In genomic region chr5:179313849-179314521, GRCh38 we compare ENCODE assay signal across 11 cellular contexts. TPM values are rescaled to one million over a fixed set of nuclear protein-coding genes. Genes with fewer than 3 reads are reported as not detected.
DNase-seq lines count a peak whose midpoint lies in the region; ATAC-seq and TF ChIP-seq lines count a peak whose summit lies in the region.
"Had no signal": no experiment of that assay in that cellular context is flagged by ENCODE, and none has a peak within 500 bp of the region (broad histone marks: within the 10 kb centered on the region; RNA-seq: fewer than 3 reads in every experiment).

No MANE protein-coding gene starts in this region.

- H3K36me3 ChIP-seq in hepatocyte (replicated peaks; ENCODE audit: insufficient read depth, low read depth), result no peaks in the 10 kb centered on the region

- H4K20me1 ChIP-seq in hepatocyte (ENCODE audit: insufficient read depth, poor library complexity, severe bottlenecking), result no peaks in the 10 kb centered on the region

- no peak overlapping the region for H3K4me3 ChIP-seq in hepatocyte
- H3K4me3 ChIP-seq in skin epidermis, result no peak overlapping the region

- H3K9me3 ChIP-seq in hepatocyte (ENCODE audit: low read depth), result no peaks in the 10 kb centered on the region

- no peaks in the 10 kb centered on the region for H3K27me3 ChIP-seq in hepatocyte

- peak overlapping the region; percentile 84 for H3K27ac ChIP-seq in hepatocyte
- H3K27ac ChIP-seq in skin epidermis, result peak overlapping the region in 13 of 21 experiments; percentile 15 to 85 (median 67)

- H2AFZ ChIP-seq in hepatocyte, result no peak overlapping the region

- ATAC-seq in HG02678 (IDR thresholded peaks at IDR 0.05; ENCODE audit: unreplicated experiment) (no peak), GM21737 (IDR thresholded peaks at IDR 0.05; ENCODE audit: unreplicated experiment) (no peak)

- no peak overlapping the region for H3K4me2 ChIP-seq in hepatocyte

- DNase-seq in GM03348 (ENCODE audit: low spot score) (peak; percentile 95), astrocyte of the hippocampus (ENCODE audit: low read depth, low spot score) (peak; percentile 86), hepatocyte (ENCODE audit: low spot score) (peak; percentile 73), NCI-H1105 (lab: John Stamatoyannopoulos, UW) (no peak), SK-N-DZ (ENCODE audit: low spot score) (no peak)
- DNase-seq: activated gamma-delta T cell treated with Interleukin-2 at 50 U/mL for 16 hours had no signal

- no peak for TF ChIP-seq CTCF in hepatocyte (IDR thresholded peaks at IDR 0.05; ENCODE audit: poor library complexity)

- H3K4me1 ChIP-seq in hepatocyte (ENCODE audit: insufficient read depth), result peaks cover 9% of the 10 kb centered on the region

- no peaks in the 10 kb centered on the region for H3K9me2 ChIP-seq in hepatocyte (replicated peaks; ENCODE audit: insufficient read depth)

- H3K79me2 ChIP-seq in hepatocyte, result peaks cover 8% of the 10 kb centered on the region

- 88% methylated on average over 22 of the region's 31 CpGs for WGBS in hepatocyte (ENCODE audit: low lambda C conversion rate, missing lambda C conversion rate)

RNA-seq across cellular contexts. Expression of gene ADAMTS2, which starts 31.3 kb away (rescaled TPM):
- 45.7 and 55.4 TPM in 2 replicates for total RNA-seq in hepatocyte
- 68.0 and 78.8 TPM in 2 replicates for polyA plus RNA-seq in hepatocyte
- polyA plus RNA-seq in SK-N-DZ (2014; cell fraction: cytosol; rRNA removed), result 13.2 and 17.5 TPM in 2 replicates
- 36.5 and 52.0 TPM in 2 replicates for polyA plus RNA-seq in SK-N-DZ (2014; cell fraction: nucleus; rRNA removed)
- total RNA-seq: T-helper 1 cell treated with Interleukin-12 subunit alpha and Interleukin-12 subunit beta and Interleukin-4 antibody, amounts not matched to agents 30 ng/mL and 1 ng/mL, for 36 hours had no signal
- polyA plus RNA-seq: keratinocyte had no signal

Comparison
In these comparisons a context has a peak if more than half of its experiments do, and no peak if none do; other contexts are left out.
1. DNase-seq: peak in GM03348 (single experiment), astrocyte of the hippocampus (single experiment) and hepatocyte (single experiment); none in NCI-H1105 (single experiment) and SK-N-DZ (single experiment).